In the genomic region with DNA sequence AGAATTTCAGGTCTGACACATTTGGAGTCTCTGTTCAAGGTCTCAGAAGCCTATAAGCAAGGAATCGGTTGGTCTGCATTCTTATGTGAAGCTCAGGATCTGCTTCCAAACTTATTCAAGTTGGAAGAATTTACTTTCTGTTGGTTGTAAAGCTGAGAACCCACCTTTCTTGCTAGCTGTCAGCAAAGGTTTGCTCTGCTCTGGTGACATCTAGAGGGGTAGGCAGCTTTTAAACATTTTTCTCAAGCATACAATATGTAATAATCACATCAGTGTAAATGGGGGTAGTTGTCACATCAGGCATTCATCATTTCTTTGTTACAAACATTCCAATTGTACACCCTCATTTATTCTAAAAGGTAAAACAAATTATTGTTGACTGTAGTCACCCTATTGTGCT, we compare ENCODE assay signal across 19 cellular contexts.
A peak's percentile ranks its signal among the peaks of the same experiment; 100 is the strongest.
DNase-seq lines count a peak whose midpoint lies in the region; ATAC-seq and TF ChIP-seq lines count a peak whose summit lies in the region.
"Had no signal": no experiment of that assay in that cellular context is flagged by ENCODE, and none has a peak within 500 bp of the region (broad histone marks: within the 10 kb centered on the region; RNA-seq: fewer than 3 reads in every experiment).

No MANE protein-coding gene starts in this region.

- no peaks in the 10 kb centered on the region for H3K4me1 Mint-ChIP-seq in Caco-2 (ENCODE audit: low read depth, unreplicated experiment)
- H3K4me1 Mint-ChIP-seq in chondrocyte (ENCODE audit: low read depth): no peaks in the 10 kb centered on the region
- H3K4me1 Mint-ChIP-seq in effector memory CD8-positive, alpha-beta T cell (ENCODE audit: low read depth in 2 of 2): no peaks in the 10 kb centered on the region
- H3K4me1 Mint-ChIP-seq: CD8-positive, alpha-beta memory T cell had no signal

- H3K36me3 ChIP-seq in Caco-2 (ENCODE audit: control insufficient read depth, insufficient read depth, low read length): no peaks in the 10 kb centered on the region
- no peaks in the 10 kb centered on the region for H3K36me3 ChIP-seq in left lung
- H3K36me3 ChIP-seq: BLaER1, HAP-1, SJSA1 had no signal

- H3K4me1 ChIP-seq in Caco-2 (no peaks in the 10 kb centered on the region), left lung (no peaks in the 10 kb centered on the region)
- H3K4me1 ChIP-seq: BLaER1, SJSA1 had no signal

- no peaks in the 10 kb centered on the region for H3K9me3 ChIP-seq in Caco-2
- no peaks in the 10 kb centered on the region for H3K9me3 ChIP-seq in left lung
- H3K9me3 ChIP-seq: BLaER1, HAP-1, SJSA1 had no signal

- H3K36me3 Mint-ChIP-seq in Caco-2 (ENCODE audit: insufficient read depth, unreplicated experiment): no peaks in the 10 kb centered on the region
- no peaks in the 10 kb centered on the region for H3K36me3 Mint-ChIP-seq in chondrocyte (ENCODE audit: low read depth)
- no peaks in the 10 kb centered on the region for H3K36me3 Mint-ChIP-seq in effector memory CD8-positive, alpha-beta T cell (ENCODE audit: insufficient read depth)
- H3K36me3 Mint-ChIP-seq: CD8-positive, alpha-beta memory T cell had no signal

- H3K27ac Mint-ChIP-seq in Caco-2 (ENCODE audit: unreplicated experiment) (no peak overlapping the region), chondrocyte (ENCODE audit: unreplicated experiment) (no peak overlapping the region)
- no peak overlapping the region for H3K27ac Mint-ChIP-seq in effector memory CD8-positive, alpha-beta T cell
- H3K27ac Mint-ChIP-seq: CD8-positive, alpha-beta memory T cell had no signal

- no TSS peak for BruUV-seq in Caco-2 (replicated peaks; lab: Mats Ljungman, UMichigan)

- TF ChIP-seq CTCF in Caco-2 (IDR thresholded peaks at IDR 0.05; ENCODE audit: insufficient read depth in 1 of 2, low read depth in 1 of 2, low read length in 1 of 2, severe bottlenecking in 1 of 2, unreplicated experiment in 1 of 2) (peak; percentile 19 to 30), GM12865 (IDR thresholded peaks at IDR 0.05; ENCODE audit: insufficient read depth, low read depth, low read length, missing control alignments) (peak; percentile 3), chondrocyte (IDR thresholded peaks at IDR 0.05) (peak; percentile 56), left lung (IDR thresholded peaks at IDR 0.05) (no peak)

- H3K4me3 ChIP-seq in Caco-2 (ENCODE audit: low read depth, low read length) (no peak overlapping the region), GM12865 (ENCODE audit: low read depth, low read length) (no peak overlapping the region), left lung (no peak overlapping the region)
- H3K4me3 ChIP-seq: BLaER1, HAP-1, SJSA1 had no signal

- H3K27me3 ChIP-seq in Caco-2 (replicated peaks; ENCODE audit: control insufficient read depth, insufficient read depth, low read length): no peaks in the 10 kb centered on the region
- H3K27me3 ChIP-seq in left lung: no peaks in the 10 kb centered on the region
- H3K27me3 ChIP-seq: BLaER1, SJSA1 had no signal

- H3K9me3 Mint-ChIP-seq in Caco-2 (ENCODE audit: unreplicated experiment): no peaks in the 10 kb centered on the region
- H3K9me3 Mint-ChIP-seq in chondrocyte (ENCODE audit: low read depth): no peaks in the 10 kb centered on the region
- peaks cover 8 to 10% of the 10 kb centered on the region in 2 donors for H3K9me3 Mint-ChIP-seq in effector memory CD8-positive, alpha-beta T cell

- DNase-seq in Caco-2: peak in 1 of 2 experiments; percentile 34
- DNase-seq in GM12865 (ENCODE audit: low read depth): no peak
- peak; percentile 11 for DNase-seq in NAMALWA (ENCODE audit: low spot score)
- no peak for DNase-seq in chondrocyte (ENCODE audit: low spot score)
- DNase-seq in left lung: no peak
- no peak for DNase-seq in AG08396 (ENCODE audit: low spot score)
- no peak for DNase-seq in effector memory CD8-positive, alpha-beta T cell
- no peak for DNase-seq in stimulated activated CD4-positive, alpha-beta T cell treated with anti-CD3 and anti-CD28 coated beads, Interleukin-12 subunit alpha, Interleukin-12 subunit beta, amount 100 ng/mL, for 4 hours
- DNase-seq: CD8-positive, alpha-beta memory T cell; DMS79; NCI-H1048; NCI-H1694; NCI-H2171; NCI-H446 treated with DMSO at 0.1 percent for 48 hours; OCI-M1 had no signal

- no peak overlapping the region for H3K27ac ChIP-seq in left lung
- H3K27ac ChIP-seq: BLaER1, RWPE1, SJSA1 had no signal

- CTCF ChIA-PET in Caco-2 (lab: Charles Lee): interaction anchor here (0.9 kb wide), 1 partner anchor 92 kb away, joined by 3 read pairs; no protein-coding TSS in a partner anchor

- H3K4me3 Mint-ChIP-seq in Caco-2 (ENCODE audit: unreplicated experiment) (no peak overlapping the region), chondrocyte (ENCODE audit: unreplicated experiment) (no peak overlapping the region)
- no peak overlapping the region for H3K4me3 Mint-ChIP-seq in effector memory CD8-positive, alpha-beta T cell
- H3K4me3 Mint-ChIP-seq: CD8-positive, alpha-beta memory T cell had no signal

- no peak for ATAC-seq in left lung
- no peak for ATAC-seq in effector memory CD8-positive, alpha-beta T cell (replicated peaks)

- intact Hi-C loops in Caco-2 (cut with micrococcal nuclease; ENCODE audit: unreplicated experiment) (loop anchor here (1.0 to 2.0 kb wide), 3 partner anchors 41 to 277 kb away; no protein-coding TSS in a partner anchor), left lung (cut with DNase I) (no loop called here)

- H3K27me3 Mint-ChIP-seq in Caco-2 (ENCODE audit: insufficient read depth, unreplicated experiment) (no peaks in the 10 kb centered on the region), chondrocyte (ENCODE audit: low read depth) (peaks cover 4% of the 10 kb centered on the region)
- no peaks in the 10 kb centered on the region for H3K27me3 Mint-ChIP-seq in effector memory CD8-positive, alpha-beta T cell
- H3K27me3 Mint-ChIP-seq: CD8-positive, alpha-beta memory T cell had no signal

- POLR2A ChIA-PET in Caco-2 (lab: Charles Lee): no interaction called here

Comparison
In these comparisons a context has a peak if more than half of its experiments do, and no peak if none do; other contexts are left out.
1. CTCF ChIP-seq: peak in Caco-2 (2 of 2), GM12865 (single experiment) and chondrocyte (single experiment); none in left lung (0 of 2).